Comparison of ENCODE assay signal across 23 cellular contexts in the genomic region with DNA sequence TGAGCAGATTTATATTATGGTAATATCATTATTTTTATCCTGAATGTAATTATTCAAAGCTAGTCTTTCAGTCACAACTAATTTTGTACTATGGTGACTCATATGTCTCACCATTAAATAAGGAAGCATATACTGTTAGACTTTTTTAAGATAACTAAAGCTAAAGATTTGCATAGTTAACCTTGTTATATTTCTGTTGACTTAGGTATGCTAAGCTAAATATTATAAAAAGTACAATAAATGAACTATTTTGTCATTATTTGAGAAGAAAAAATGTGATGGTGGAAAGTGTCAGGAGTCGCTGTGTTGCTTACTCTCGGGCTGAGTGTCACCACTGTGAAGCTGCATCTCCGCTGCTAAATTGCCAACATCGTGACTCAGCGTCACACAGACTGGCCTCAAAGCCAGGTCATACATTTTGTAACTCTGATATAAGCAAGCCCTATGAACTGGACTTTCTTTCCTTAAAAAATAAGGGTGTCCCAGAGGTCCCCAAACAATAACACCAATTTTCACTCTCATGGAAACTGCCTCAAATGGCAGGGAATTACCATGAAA.
A peak's percentile ranks its signal among the peaks of the same experiment; 100 is the strongest.
DNase-seq lines count a peak whose midpoint lies in the region; ATAC-seq, FAIRE-seq and TF ChIP-seq lines count a peak whose summit lies in the region.
"Had no signal": no experiment of that assay in that cellular context is flagged by ENCODE, and none has a peak within 500 bp of the region (broad histone marks: within the 10 kb centered on the region; RNA-seq: fewer than 3 reads in every experiment).

No MANE protein-coding gene starts in this region.

- H2BK5ac ChIP-seq in IMR-90 (ENCODE audit: low read depth, low read length, poor library complexity, severe bottlenecking), result peak overlapping the region; percentile 68

- H3K4me1 ChIP-seq in HepG2 (ENCODE audit: insufficient read depth, low read length), result no peaks in the 10 kb centered on the region
- no peaks in the 10 kb centered on the region for H3K4me1 ChIP-seq in right lobe of liver
- peaks cover 11% of the 10 kb centered on the region for H3K4me1 ChIP-seq in IMR-90 (ENCODE audit: control insufficient read depth, insufficient read depth, low read length)
- H3K4me1 ChIP-seq: gastrocnemius medialis had no signal

- in situ Hi-C loops in HepG2 (cut with HindIII; ENCODE audit: extremely low pct_ligation_motif_present, low pct_unique_long_range_greater_than_20kb), result no loop called here
- in situ Hi-C loops in IMR-90 (cut with MboI; ENCODE audit: low sequenced_read_pairs), result no loop called here

- peak overlapping the region; percentile 22; the same call in 1 of the 2 replicates for H3K18ac ChIP-seq in IMR-90 (ENCODE audit: low read depth, low read length)

- DNase-seq in HepG2 (ENCODE audit: low spot score) (no peak), right lobe of liver (no peak), IMR-90 (peak; percentile 68), RKO (ENCODE audit: low spot score) (peak; percentile 53), urothelium cell line (ENCODE audit: low spot score) (peak; percentile 26), kidney glomerular epithelial cell (lab: John Stamatoyannopoulos, UW) (no peak), Ammon's horn (ENCODE audit: low spot score) (no peak), GM20000 (ENCODE audit: low spot score) (no peak)
- DNase-seq: activated CD4-positive, alpha-beta T cell treated with anti-CD3 and anti-CD28 coated beads for 1 hour; activated naive CD8-positive, alpha-beta T cell treated with anti-CD3 and anti-CD28 coated beads, Interleukin-2, amount 10 ng/mL, durations not matched to agents 7 days and 5 days; C1 segment of cervical spinal cord; DMS 273 treated with DMSO at 0.1 percent for 48 hours; gastrocnemius medialis; NCI-H1048; NCI-H2081 treated with DMSO at 0.1 percent for 48 hours; NCI-H69; stimulated activated CD4-positive, alpha-beta T cell treated with anti-CD3 and anti-CD28 coated beads, Interleukin-15, amount 100 ng/mL, for 24 hours; stimulated activated naive CD4-positive, alpha-beta T cell treated with Interleukin-2 at 50 U/mL for 16 hours had no signal

- no peak overlapping the region for H2AK9ac ChIP-seq in IMR-90 (replicated peaks; ENCODE audit: low read depth, low read length, poor library complexity)

- H3K27me3 ChIP-seq in HepG2 (ENCODE audit: control insufficient read depth in 1 of 2, insufficient read depth in 2 of 2, low read length in 2 of 2) (no peaks in the 10 kb centered on the region), right lobe of liver (no peaks in the 10 kb centered on the region), IMR-90 (ENCODE audit: control insufficient read depth, insufficient read depth, low read length) (no peaks in the 10 kb centered on the region)
- H3K27me3 ChIP-seq: gastrocnemius medialis, tibial nerve had no signal

- H4K20me1 ChIP-seq in HepG2 (ENCODE audit: insufficient read depth, low read length) (no peaks in the 10 kb centered on the region), IMR-90 (ENCODE audit: insufficient read depth, low read length) (no peaks in the 10 kb centered on the region)

- peaks cover 2% of the 10 kb centered on the region; the same call in 1 of the 2 replicates for H3K9me1 ChIP-seq in IMR-90 (ENCODE audit: insufficient read depth, low read length)

- no peak for TF ChIP-seq EP300 in HepG2 (IDR thresholded peaks at IDR 0.05; ENCODE audit: low read depth in 2 of 2, low read length in 2 of 2)
- no peak for TF ChIP-seq EP300 in HepG2 (CRISPR knock-in tag; IDR thresholded peaks at IDR 0.05; ENCODE audit: borderline replicate concordance)

- no peak overlapping the region for H3K56ac ChIP-seq in IMR-90 (ENCODE audit: extremely low read depth, insufficient read depth, low read length)

- POLR2A ChIA-PET in HepG2 (lab: Yijun Ruan, JAX) (no interaction called here), IMR-90 (lab: Charles Lee; ENCODE audit: unreplicated experiment) (no interaction called here)

- TF ChIP-seq POLR2A in HepG2 (IDR thresholded peaks at IDR 0.05; ENCODE audit: insufficient read depth in 1 of 2, low read depth in 2 of 2, low read length in 2 of 2) (no peak), right lobe of liver (IDR thresholded peaks at IDR 0.05) (no peak), IMR-90 (IDR thresholded peaks at IDR 0.05; ENCODE audit: low read depth, low read length) (no peak)

- ATAC-seq in HepG2 (peak; percentile 76), right lobe of liver (no peak), IMR-90 (ENCODE audit: low read depth) (peak; percentile 55)
- ATAC-seq: activated T-helper 17 cell treated with anti-CD3 and anti-CD28 coated beads, Interleukin-2, amount 50 U/mL, for 72 hours; gastrocnemius medialis; Panc1; SK-N-SH treated with all-trans-retinoic acid at 6 μM for 48 hours had no signal

- H3K4ac ChIP-seq in IMR-90 (ENCODE audit: low read depth, low read length), result peak overlapping the region; percentile 23

- H4K5ac ChIP-seq in IMR-90 (ENCODE audit: low read depth, low read length), result peak overlapping the region; percentile 8; the same call in 1 of the 2 replicates

- H3K9ac ChIP-seq in HepG2 (ENCODE audit: insufficient read depth, low read depth, low read length) (no peak overlapping the region), IMR-90 (ENCODE audit: low read depth, low read length) (no peak overlapping the region)

- TF ChIP-seq CTCF in HepG2 (CRISPR knock-in tag; IDR thresholded peaks at IDR 0.05) (no peak), right lobe of liver (IDR thresholded peaks at IDR 0.05) (no peak), IMR-90 (conservative IDR thresholded peaks at IDR 0.05; ENCODE audit: low read depth, low read length) (no peak), GM20000 (IDR thresholded peaks at IDR 0.05; ENCODE audit: extremely low read depth, missing control alignments) (no peak)

- H2BK15ac ChIP-seq in IMR-90 (ENCODE audit: low read depth, low read length), result peak overlapping the region; percentile 50; the same call in 2 of the 3 replicates

- no peak overlapping the region for H3K14ac ChIP-seq in IMR-90 (replicated peaks; ENCODE audit: low read depth, low read length)

- intact Hi-C loops in HepG2 (cut with micrococcal nuclease; ENCODE audit: unreplicated experiment), result loop anchor here (10.0 kb wide), 1 partner anchor 166 kb away; no protein-coding TSS in a partner anchor
- intact Hi-C loops in right lobe of liver (cut with DNase I), result no loop called here
- intact Hi-C loops in IMR-90 (cut with micrococcal nuclease), result no loop called here

- peak overlapping the region; percentile 27 for H2BK120ac ChIP-seq in IMR-90 (ENCODE audit: low read depth, low read length)

- H2AK5ac ChIP-seq in IMR-90 (ENCODE audit: low read depth, low read length), result no peak overlapping the region

- H3K79me2 ChIP-seq in HepG2 (ENCODE audit: insufficient read depth, low read length), result no peaks in the 10 kb centered on the region

- H3K9me3 ChIP-seq in HepG2 (ENCODE audit: low read length), result no peaks in the 10 kb centered on the region
- H3K9me3 ChIP-seq in right lobe of liver, result no peaks in the 10 kb centered on the region
- H3K9me3 ChIP-seq in IMR-90 (ENCODE audit: control insufficient read depth, insufficient read depth, low read length), result no peaks in the 10 kb centered on the region
- H3K9me3 ChIP-seq: gastrocnemius medialis, tibial nerve had no signal

- 0 out of 4 replicates have a peak overlapping the region, but pooled peaks of 1 of the 2 experiments have one; percentile 52 for H4K8ac ChIP-seq in IMR-90 (ENCODE audit: low read depth in 2 of 2, low read length in 2 of 2)

- FAIRE-seq in HepG2 (lab: Jason Lieb, UNC) (no peak), urothelium cell line (lab: Jason Lieb, UNC) (no peak)
- FAIRE-seq: endothelial cell of umbilical vein had no signal

- peak overlapping the region; percentile 21; the same call in 1 of the 2 replicates for H4K91ac ChIP-seq in IMR-90 (ENCODE audit: insufficient read depth, low read depth, low read length)

- H3K27ac ChIP-seq in HepG2 (ENCODE audit: extremely low read length, insufficient read depth, low read length) (no peak overlapping the region), right lobe of liver (no peak overlapping the region), IMR-90 (ENCODE audit: insufficient read depth, low read length) (no peak overlapping the region)
- H3K27ac ChIP-seq: gastrocnemius medialis, tibial nerve had no signal

- H2BK20ac ChIP-seq in IMR-90 (ENCODE audit: low read depth, low read length), result peak overlapping the region; percentile 51

- dilution Hi-C loops in IMR-90 (cut with HindIII; ENCODE audit: low sequenced_read_pairs, unreplicated experiment), result no loop called here

- TF ChIP-seq RAD21 in HepG2 (CRISPR knock-in tag; IDR thresholded peaks at IDR 0.05) (no peak), IMR-90 (IDR thresholded peaks at IDR 0.05; ENCODE audit: low read length) (no peak)

- BruUV-seq in HepG2 (replicated peaks; lab: Mats Ljungman, UMichigan), result no TSS peak
- no TSS peak for BruUV-seq in IMR-90 (replicated peaks; lab: Mats Ljungman, UMichigan)

- H3K79me1 ChIP-seq in IMR-90 (ENCODE audit: low read depth in 1 of 2, low read length in 2 of 2), result no peaks in the 10 kb centered on the region

- 3% methylated on average over 5 of the region's 5 CpGs for WGBS in HepG2 (ENCODE audit: low lambda C conversion rate)
- WGBS in right lobe of liver (ENCODE audit: insufficient coverage, low coverage, low lambda C conversion rate, missing lambda C conversion rate), result 81% methylated on average over 5 of the region's 5 CpGs
- WGBS in IMR-90 (ENCODE audit: extremely low coverage in 2 of 2, insufficient read length in 1 of 2), 2 experiments, result no CpG with 5 or more reads among the region's 5 CpGs

- H3K23ac ChIP-seq in IMR-90 (ENCODE audit: low read depth, low read length), result peak overlapping the region; percentile 49; the same call in 1 of the 2 replicates

- CTCF ChIA-PET in HepG2 (lab: Yijun Ruan, JAX; ENCODE audit: low intra/inter-chr PET ratio, low total read pairs), result no interaction called here
- CTCF ChIA-PET in IMR-90 (lab: Yijun Ruan, JAX), result interaction anchor here (0.7 to 0.8 kb wide), 2 partner anchors 10 to 72 kb away, joined by 3 to 4 read pairs; no protein-coding TSS in a partner anchor

- no peak overlapping the region for H3K4me3 ChIP-seq in HepG2 (replicated peaks in 1 of 3; ENCODE audit: insufficient read depth in 1 of 3, low read depth in 2 of 3, low read length in 3 of 3)
- H3K4me3 ChIP-seq in right lobe of liver, result no peak overlapping the region
- no peak overlapping the region for H3K4me3 ChIP-seq in IMR-90 (ENCODE audit: insufficient read depth, low read depth, low read length)
- H3K4me3 ChIP-seq: gastrocnemius medialis, tibial nerve had no signal

- no peak overlapping the region for H3K4me2 ChIP-seq in HepG2 (ENCODE audit: low read depth, low read length)
- H3K4me2 ChIP-seq in IMR-90 (ENCODE audit: low read depth, low read length), result peak overlapping the region; percentile 23

- H3K36me3 ChIP-seq in HepG2 (replicated peaks in 1 of 2; ENCODE audit: control insufficient read depth in 1 of 2, insufficient read depth in 2 of 2, low read length in 2 of 2) (no peaks in the 10 kb centered on the region), right lobe of liver (no peaks in the 10 kb centered on the region), IMR-90 (ENCODE audit: control insufficient read depth, insufficient read depth, low read length) (no peaks in the 10 kb centered on the region)
- H3K36me3 ChIP-seq: gastrocnemius medialis, tibial nerve had no signal

- peak overlapping the region; percentile 1 for H2AFZ ChIP-seq in HepG2 (ENCODE audit: low read length)
- H2AFZ ChIP-seq in IMR-90 (replicated peaks; ENCODE audit: low read length, poor library complexity), result peak overlapping the region; percentile 38

TF ChIP-seq in IMR-90, 13 proteins besides CTCF, POLR2A, EP300 and RAD21 (continues in another document):
- peak; percentile 80 for TF ChIP-seq NFE2L2 (IDR thresholded peaks at IDR 0.05; ENCODE audit: low read depth, low read length)

Comparison
In these comparisons a context has a peak if more than half of its experiments do, and no peak if none do; other contexts are left out.
1. ATAC-seq: peak in HepG2 (single experiment) and IMR-90 (single experiment); none in right lobe of liver (0 of 4).
2. DNase-seq: peak in IMR-90 (single experiment), RKO (single experiment) and urothelium cell line (single experiment); none in HepG2 (single experiment), right lobe of liver (0 of 3), kidney glomerular epithelial cell (single experiment), Ammon's horn (single experiment) and GM20000 (single experiment).